ENCODE assay signal across 29 cellular contexts in the genomic region with DNA sequence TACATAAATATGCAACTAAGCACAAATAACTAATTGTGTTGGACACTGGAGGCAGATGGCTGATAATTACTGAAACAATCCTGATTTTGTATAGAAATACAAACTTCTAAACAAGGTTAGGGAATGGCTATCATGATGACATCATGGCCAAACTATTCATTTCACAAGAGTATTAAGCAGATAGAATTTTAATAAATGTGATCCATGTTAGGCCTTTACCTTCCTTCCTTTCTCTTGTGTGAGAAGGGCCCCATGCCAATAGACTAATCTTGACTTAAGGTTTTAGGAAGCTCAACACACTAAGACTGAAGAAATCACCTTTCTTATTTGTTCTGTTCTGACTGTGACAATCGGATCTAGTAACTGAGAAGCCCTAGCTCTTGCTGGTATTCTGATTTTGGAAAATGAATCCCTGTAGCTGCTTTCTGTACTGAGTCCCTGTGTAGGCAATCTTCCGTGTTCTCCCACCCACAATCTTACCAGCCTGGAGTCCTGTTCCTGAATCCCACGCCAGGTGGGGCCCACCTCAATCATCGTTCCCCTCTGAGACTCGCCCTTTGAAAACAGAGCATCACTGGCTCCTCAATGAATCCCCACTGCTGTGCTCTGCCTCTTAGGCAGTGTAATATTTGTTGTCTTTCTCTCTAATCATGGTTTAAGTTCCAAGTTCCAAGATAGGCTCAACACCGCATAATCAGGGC.
DNase-seq lines count a peak whose midpoint lies in the region; ATAC-seq, FAIRE-seq and TF ChIP-seq lines count a peak whose summit lies in the region.
"Had no signal": no experiment of that assay in that cellular context is flagged by ENCODE, and none has a peak within 500 bp of the region (broad histone marks: within the 10 kb centered on the region; RNA-seq: fewer than 3 reads in every experiment).

No MANE protein-coding gene starts in this region.

- WGBS in HepG2 (ENCODE audit: low lambda C conversion rate): 98% methylated on average over 6 of the region's 6 CpGs
- WGBS in right lobe of liver (ENCODE audit: insufficient coverage, low coverage, low lambda C conversion rate, missing lambda C conversion rate): 96% methylated on average over 5 of the region's 6 CpGs

- no peak for DNase-seq in HepG2 (ENCODE audit: low spot score)
- no peak for DNase-seq in right lobe of liver
- DNase-seq in astrocyte (ENCODE audit: low read depth): no peak
- DNase-seq in fibroblast of lung (ENCODE audit: low read depth in 2 of 2): peak; percentile 31 to 38
- DNase-seq in stimulated activated CD4-positive, alpha-beta T cell treated with anti-CD3 and anti-CD28 coated beads, Interleukin-4, amount 100 ng/mL, for 24 hours: no peak
- DNase-seq in frontal cortex (ENCODE audit: low spot score in 2 of 2): no peak
- DNase-seq in SIG-M5 (lab: John Stamatoyannopoulos, UW): no peak
- DNase-seq: activated CD4-positive, alpha-beta T cell treated with anti-CD3 and anti-CD28 coated beads, Interleukin-2, amount 50 U/mL, for 4 hours; AML-193; anterior cingulate cortex; CD4-positive, alpha-beta memory T cell; central memory CD4-positive, alpha-beta T cell; foreskin keratinocyte; left cardiac atrium; mammary epithelial cell; NCI-H1092; NCI-H1930; NCI-H69; sigmoid colon; SJCRH30; stimulated activated naive B cell treated with anti-CD40 and anti-IgM and Interleukin-4, amounts not matched to agents 10 μg/mL and 1 μg/mL and 100 μg/mL, for 72 hours; T-helper 1 cell had no signal

- H3K4me3 Mint-ChIP-seq in astrocyte (ENCODE audit: unreplicated experiment): no peak overlapping the region
- H3K4me3 Mint-ChIP-seq: activated naive CD4-positive, alpha-beta T cell treated with anti-CD3 and anti-CD28 coated beads, Interleukin-2, amount 50 U/mL, for 24 hours; activated T-helper 1 cell treated with anti-CD3 and anti-CD28 coated beads, Interleukin-12 subunit alpha, Interleukin-12 subunit beta, Interleukin-2, Interleukin-4 antibody, amounts not matched to agents 30 ng/mL and 10 ng/mL and 1 ng/mL, durations not matched to agents 14 hours and 24 hours and 36 hours; CD4-positive, alpha-beta memory T cell; nephron; stimulated activated naive B cell treated with anti-CD40 and anti-IgM and Interleukin-4, amounts not matched to agents 10 μg/mL and 1 μg/mL and 100 μg/mL, for 72 hours had no signal

- intact Hi-C loops in HepG2 (cut with micrococcal nuclease; ENCODE audit: unreplicated experiment) (no loop called here), right lobe of liver (cut with DNase I) (no loop called here)

- FAIRE-seq in HepG2 (lab: Jason Lieb, UNC): no peak
- FAIRE-seq in astrocyte (lab: Jason Lieb, UNC): peak; percentile 5
- no peak for FAIRE-seq in frontal cortex (lab: Jason Lieb, UNC)
- FAIRE-seq: GM12891, RCC 7860 had no signal

- H3K27ac ChIP-seq in HepG2 (ENCODE audit: extremely low read length, insufficient read depth, low read length) (no peak overlapping the region), right lobe of liver (no peak overlapping the region), astrocyte (ENCODE audit: low read depth, low read length) (no peak overlapping the region), fibroblast of lung (ENCODE audit: insufficient read depth, low read length) (no peak overlapping the region)
- H3K27ac ChIP-seq: epithelial cell of prostate, foreskin keratinocyte, sigmoid colon, SJCRH30 had no signal

- TF ChIP-seq EP300 in HepG2 (IDR thresholded peaks at IDR 0.05; ENCODE audit: low read depth in 2 of 2, low read length in 2 of 2) (no peak), HepG2 (CRISPR knock-in tag; IDR thresholded peaks at IDR 0.05; ENCODE audit: borderline replicate concordance) (no peak)

- no peaks in the 10 kb centered on the region for H3K9me3 ChIP-seq in HepG2 (ENCODE audit: low read length)
- H3K9me3 ChIP-seq in right lobe of liver: no peaks in the 10 kb centered on the region
- H3K9me3 ChIP-seq in astrocyte (ENCODE audit: insufficient read depth, low read depth, low read length): no peaks in the 10 kb centered on the region
- no peaks in the 10 kb centered on the region for H3K9me3 ChIP-seq in fibroblast of lung (ENCODE audit: control insufficient read depth, insufficient read depth, low read depth, low read length)
- H3K9me3 ChIP-seq: sigmoid colon, SJCRH30 had no signal

- TF ChIP-seq CTCF in HepG2 (CRISPR knock-in tag; IDR thresholded peaks at IDR 0.05) (no peak), right lobe of liver (IDR thresholded peaks at IDR 0.05) (no peak), astrocyte (IDR thresholded peaks at IDR 0.05; ENCODE audit: insufficient read depth, low read depth, low read length) (no peak), fibroblast of lung (conservative IDR thresholded peaks at IDR 0.05 in 1 of 2, IDR thresholded peaks at IDR 0.05 in 1 of 2; ENCODE audit: low read depth in 1 of 2, low read length in 2 of 2) (no peak)

- H3K79me2 ChIP-seq in HepG2 (ENCODE audit: insufficient read depth, low read length) (no peaks in the 10 kb centered on the region), astrocyte (ENCODE audit: insufficient read depth, low read length) (peaks cover 8% of the 10 kb centered on the region), fibroblast of lung (ENCODE audit: control insufficient read depth, insufficient read depth, low read length) (no peaks in the 10 kb centered on the region)

- H4K20me1 ChIP-seq in HepG2 (ENCODE audit: insufficient read depth, low read length): no peaks in the 10 kb centered on the region
- H4K20me1 ChIP-seq in astrocyte (ENCODE audit: insufficient read depth, low read length): peaks cover 3% of the 10 kb centered on the region
- no peaks in the 10 kb centered on the region for H4K20me1 ChIP-seq in fibroblast of lung (ENCODE audit: control insufficient read depth, extremely low read depth, insufficient read depth, low read length)

- H3K4me1 ChIP-seq in HepG2 (ENCODE audit: insufficient read depth, low read length) (peaks cover 15% of the 10 kb centered on the region), right lobe of liver (no peaks in the 10 kb centered on the region), astrocyte (ENCODE audit: insufficient read depth, low read length) (peaks cover 6% of the 10 kb centered on the region), fibroblast of lung (ENCODE audit: control insufficient read depth, extremely low read depth, insufficient read depth, low read length) (peaks cover 2% of the 10 kb centered on the region)
- H3K4me1 ChIP-seq: SJCRH30 had no signal

- no peaks in the 10 kb centered on the region for H3K27me3 ChIP-seq in HepG2 (ENCODE audit: control insufficient read depth in 1 of 2, insufficient read depth in 2 of 2, low read length in 2 of 2)
- H3K27me3 ChIP-seq in right lobe of liver: no peaks in the 10 kb centered on the region
- no peaks in the 10 kb centered on the region for H3K27me3 ChIP-seq in astrocyte (ENCODE audit: insufficient read depth, low read length)
- no peaks in the 10 kb centered on the region for H3K27me3 ChIP-seq in fibroblast of lung (ENCODE audit: control insufficient read depth, insufficient read depth, low read length)
- H3K27me3 ChIP-seq: foreskin keratinocyte, sigmoid colon, SJCRH30 had no signal

- no TSS peak for BruUV-seq in HepG2 (replicated peaks; lab: Mats Ljungman, UMichigan)

- H3K27me3 Mint-ChIP-seq in astrocyte (ENCODE audit: low read depth, unreplicated experiment): no peaks in the 10 kb centered on the region
- H3K27me3 Mint-ChIP-seq: activated naive CD4-positive, alpha-beta T cell treated with anti-CD3 and anti-CD28 coated beads, Interleukin-2, amount 50 U/mL, for 24 hours; CD4-positive, alpha-beta memory T cell had no signal

- CTCF ChIA-PET in HepG2 (lab: Yijun Ruan, JAX; ENCODE audit: low intra/inter-chr PET ratio, low total read pairs): no interaction called here

- POLR2A ChIA-PET in HepG2 (lab: Yijun Ruan, JAX): no interaction called here

- no peak for ATAC-seq in HepG2
- ATAC-seq in right lobe of liver: no peak
- ATAC-seq in HG02763 (IDR thresholded peaks at IDR 0.05; ENCODE audit: unreplicated experiment): no peak
- ATAC-seq: foreskin keratinocyte; left cardiac atrium; stimulated activated naive B cell treated with anti-CD40 and anti-IgM and Interleukin-4, amounts not matched to agents 10 μg/mL and 1 μg/mL and 100 μg/mL, for 72 hours had no signal

- no peak overlapping the region for H3K4me3 ChIP-seq in HepG2 (replicated peaks in 1 of 3; ENCODE audit: insufficient read depth in 1 of 3, low read depth in 2 of 3, low read length in 3 of 3)
- no peak overlapping the region for H3K4me3 ChIP-seq in right lobe of liver
- no peak overlapping the region for H3K4me3 ChIP-seq in astrocyte (ENCODE audit: insufficient read depth, low read depth, low read length)
- H3K4me3 ChIP-seq in fibroblast of lung (replicated peaks in 1 of 4; ENCODE audit: control extremely low read depth in 1 of 4, insufficient read depth in 1 of 4, low read depth in 3 of 4, low read length in 4 of 4): no peak overlapping the region
- H3K4me3 ChIP-seq: sigmoid colon, SJCRH30 had no signal

- in situ Hi-C loops in HepG2 (cut with HindIII; ENCODE audit: extremely low pct_ligation_motif_present, low pct_unique_long_range_greater_than_20kb): no loop called here

- TF ChIP-seq POLR2A in HepG2 (IDR thresholded peaks at IDR 0.05; ENCODE audit: insufficient read depth in 1 of 2, low read depth in 2 of 2, low read length in 2 of 2): no peak
- no peak for TF ChIP-seq POLR2A in right lobe of liver (IDR thresholded peaks at IDR 0.05)

- H3K4me2 ChIP-seq in HepG2 (ENCODE audit: low read depth, low read length) (no peak overlapping the region), astrocyte (ENCODE audit: low read length) (no peak overlapping the region), fibroblast of lung (ENCODE audit: extremely low read depth, insufficient read depth, low read length) (no peak overlapping the region)

- no peak overlapping the region for H3K27ac Mint-ChIP-seq in astrocyte (ENCODE audit: unreplicated experiment)
- H3K27ac Mint-ChIP-seq: activated naive CD4-positive, alpha-beta T cell treated with anti-CD3 and anti-CD28 coated beads, Interleukin-2, amount 50 U/mL, for 24 hours; nephron; stimulated activated naive B cell treated with anti-CD40 and anti-IgM and Interleukin-4, amounts not matched to agents 10 μg/mL and 1 μg/mL and 100 μg/mL, for 72 hours had no signal

- no peak overlapping the region for H2AFZ ChIP-seq in HepG2 (ENCODE audit: low read length)
- H2AFZ ChIP-seq in astrocyte (ENCODE audit: low read depth, low read length): no peak overlapping the region
- H2AFZ ChIP-seq in fibroblast of lung (ENCODE audit: low read length): no peak overlapping the region

- H3K9ac ChIP-seq in HepG2 (ENCODE audit: insufficient read depth, low read depth, low read length): no peak overlapping the region
- no peak overlapping the region for H3K9ac ChIP-seq in astrocyte (ENCODE audit: low read length)
- H3K9ac ChIP-seq in fibroblast of lung (ENCODE audit: insufficient read depth, low read length): no peak overlapping the region

- H3K36me3 Mint-ChIP-seq in astrocyte (ENCODE audit: low read depth, unreplicated experiment): peaks cover 5% of the 10 kb centered on the region
- H3K36me3 Mint-ChIP-seq: stimulated activated naive B cell treated with anti-CD40 and anti-IgM and Interleukin-4, amounts not matched to agents 10 μg/mL and 1 μg/mL and 100 μg/mL, for 72 hours had no signal

- TF ChIP-seq RAD21 in HepG2 (CRISPR knock-in tag; IDR thresholded peaks at IDR 0.05): no peak

- no peaks in the 10 kb centered on the region; a peak in 1 of 5 replicates for H3K36me3 ChIP-seq in HepG2 (replicated peaks in 1 of 2; ENCODE audit: control insufficient read depth in 1 of 2, insufficient read depth in 2 of 2, low read length in 2 of 2)
- no peaks in the 10 kb centered on the region for H3K36me3 ChIP-seq in right lobe of liver
- no peaks in the 10 kb centered on the region for H3K36me3 ChIP-seq in astrocyte (ENCODE audit: insufficient read depth, low read length)
- no peaks in the 10 kb centered on the region for H3K36me3 ChIP-seq in fibroblast of lung (ENCODE audit: control insufficient read depth, insufficient read depth, low read length)
- H3K36me3 ChIP-seq: SJCRH30 had no signal

- peaks cover 6% of the 10 kb centered on the region for H3K4me1 Mint-ChIP-seq in astrocyte (ENCODE audit: low read depth, unreplicated experiment)

- H3K9me3 Mint-ChIP-seq in astrocyte (ENCODE audit: unreplicated experiment): no peaks in the 10 kb centered on the region
- H3K9me3 Mint-ChIP-seq: activated naive CD4-positive, alpha-beta T cell treated with anti-CD3 and anti-CD28 coated beads, Interleukin-2, amount 50 U/mL, for 24 hours; activated T-helper 1 cell treated with anti-CD3 and anti-CD28 coated beads, Interleukin-12 subunit alpha, Interleukin-12 subunit beta, Interleukin-2, Interleukin-4 antibody, amounts not matched to agents 30 ng/mL and 10 ng/mL and 1 ng/mL, durations not matched to agents 14 hours and 24 hours and 36 hours; CD4-positive, alpha-beta memory T cell; nephron; stimulated activated naive B cell treated with anti-CD40 and anti-IgM and Interleukin-4, amounts not matched to agents 10 μg/mL and 1 μg/mL and 100 μg/mL, for 72 hours had no signal

Comparison
In these comparisons a context has a peak if more than half of its experiments do, and no peak if none do; other contexts are left out.
1. DNase-seq: peak in fibroblast of lung (2 of 2); none in HepG2 (single experiment), right lobe of liver (0 of 3), astrocyte (single experiment), stimulated activated CD4-positive, alpha-beta T cell treated with anti-CD3 and anti-CD28 coated beads, Interleukin-4, amount 100 ng/mL, for 24 hours (single experiment), frontal cortex (0 of 2) and SIG-M5 (single experiment).